In the genomic region with DNA sequence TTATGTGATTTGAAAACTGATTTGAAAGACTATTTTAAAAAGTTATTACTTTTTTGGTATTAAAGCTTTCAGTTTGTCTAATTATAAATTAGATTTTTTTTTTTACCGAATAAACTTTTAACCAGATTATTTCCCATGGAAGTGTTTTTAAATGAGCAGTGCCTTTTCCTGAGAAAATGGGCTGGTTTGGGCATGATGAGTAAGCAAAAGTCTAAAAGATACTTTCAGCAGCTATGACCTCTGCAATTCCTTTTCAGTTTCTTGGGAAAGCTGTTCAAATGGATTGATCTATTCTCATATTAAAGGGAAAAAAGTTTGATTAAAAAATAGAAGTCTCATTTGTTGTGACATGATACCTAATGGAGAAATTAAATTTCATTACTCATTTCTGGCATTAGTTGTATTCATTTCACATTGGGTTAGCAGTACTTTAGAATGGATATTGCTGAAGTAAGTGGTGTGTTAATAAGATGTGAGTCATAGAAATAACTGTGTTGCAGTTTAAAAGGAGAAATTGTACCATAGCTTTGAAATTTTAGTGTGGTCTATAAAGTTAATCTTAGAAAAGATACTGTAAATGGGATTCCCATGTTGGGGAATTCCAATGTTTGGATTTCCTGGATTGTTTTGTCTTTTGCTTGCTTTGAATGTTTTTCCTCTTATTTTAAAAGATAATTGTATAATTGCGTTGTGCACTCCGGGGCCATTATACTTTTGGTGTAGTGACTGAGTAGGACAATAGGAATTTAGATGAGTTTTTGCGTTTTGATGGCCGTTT, we compare ENCODE assay signal across 12 cellular contexts. TPM values are rescaled to one million over a fixed set of nuclear protein-coding genes. Genes with fewer than 3 reads are reported as not detected.
DNase-seq lines count a peak whose midpoint lies in the region; ATAC-seq and TF ChIP-seq lines count a peak whose summit lies in the region.
"Had no signal": no experiment of that assay in that cellular context is flagged by ENCODE, and none has a peak within 500 bp of the region (broad histone marks: within the 10 kb centered on the region; RNA-seq: fewer than 3 reads in every experiment).

No MANE protein-coding gene starts in this region.

- peak overlapping the region; percentile 32 for H3K9ac ChIP-seq in smooth muscle cell (ENCODE audit: low read depth)

- DNase-seq in NCI-H446 treated with DMSO at 0.1 percent for 48 hours (lab: John Stamatoyannopoulos, UW) (peak; percentile 39), NCI-H446 (lab: John Stamatoyannopoulos, UW) (no peak), fibroblast of mammary gland (ENCODE audit: low read depth) (peak; percentile 57), smooth muscle cell (lab: John Stamatoyannopoulos, UW; ENCODE audit: unreplicated experiment) (no peak), vagina (ENCODE audit: extremely low spot score in 2 of 2) (no peak), NCI-H345 treated with DMSO at 0.1 percent for 48 hours (lab: John Stamatoyannopoulos, UW; ENCODE audit: unreplicated experiment) (no peak)
- DNase-seq: activated naive CD8-positive, alpha-beta T cell treated with anti-CD3 and anti-CD28 coated beads, Interleukin-2, amount 10 ng/mL, durations not matched to agents 7 days and 5 days; left ventricle myocardium superior; NCI-H1105 treated with DMSO at 0.1 percent for 48 hours had no signal

- ATAC-seq in SK-N-SH treated with all-trans-retinoic acid at 6 μM for 48 hours: peak; percentile 77
- ATAC-seq in HG02981 (IDR thresholded peaks at IDR 0.05; ENCODE audit: unreplicated experiment): no peak
- ATAC-seq: left ventricle myocardium superior had no signal

- H3K4me3 ChIP-seq in fibroblast of mammary gland (ENCODE audit: control insufficient read depth, low read depth, low read length): no peak overlapping the region
- H3K4me3 ChIP-seq in smooth muscle cell: no peak overlapping the region
- no peak overlapping the region for H3K4me3 ChIP-seq in vagina
- H3K4me3 ChIP-seq: tibial nerve had no signal

- peaks cover 91% of the 10 kb centered on the region for H3K79me2 ChIP-seq in smooth muscle cell (ENCODE audit: low read depth)

- H3K27ac ChIP-seq in smooth muscle cell (ENCODE audit: low read depth): peak overlapping the region; percentile 84
- H3K27ac ChIP-seq in vagina: no peak overlapping the region
- H3K27ac ChIP-seq: tibial nerve had no signal

- TF ChIP-seq CTCF in fibroblast of mammary gland (conservative IDR thresholded peaks at IDR 0.05; ENCODE audit: control insufficient read depth, insufficient read depth, low read depth, low read length) (no peak), smooth muscle cell (IDR thresholded peaks at IDR 0.05; ENCODE audit: borderline replicate concordance, insufficient read depth, poor library complexity, severe bottlenecking) (no peak), vagina (IDR thresholded peaks at IDR 0.05) (no peak)

- H3K36me3 ChIP-seq in smooth muscle cell (ENCODE audit: low read depth) (no peaks in the 10 kb centered on the region), vagina (peaks cover 0 to 10% of the 10 kb centered on the region in 2 donors)
- H3K36me3 ChIP-seq: tibial nerve had no signal

- 25% methylated on average over 5 of the region's 5 CpGs for WGBS in smooth muscle cell (ENCODE audit: low lambda C conversion rate)

- peaks cover 36% of the 10 kb centered on the region for H4K20me1 ChIP-seq in smooth muscle cell (ENCODE audit: low read depth)

- H3K4me1 ChIP-seq in smooth muscle cell (ENCODE audit: low read depth) (peaks cover 21% of the 10 kb centered on the region), vagina (peaks cover 36% of the 10 kb centered on the region)

- no peak for TF ChIP-seq POLR2A in vagina (IDR thresholded peaks at IDR 0.05)

- H3K9me3 ChIP-seq in smooth muscle cell (replicated peaks; ENCODE audit: low read depth) (no peaks in the 10 kb centered on the region), vagina (no peaks in the 10 kb centered on the region)

- H2AFZ ChIP-seq in smooth muscle cell (ENCODE audit: low read depth): no peak overlapping the region

- H3K27me3 ChIP-seq in smooth muscle cell (ENCODE audit: low read depth) (no peaks in the 10 kb centered on the region), vagina (no peaks in the 10 kb centered on the region)
- H3K27me3 ChIP-seq: tibial nerve had no signal

- H3K4me2 ChIP-seq in smooth muscle cell: peak overlapping the region; percentile 76

- peaks cover 24% of the 10 kb centered on the region for H3F3A ChIP-seq in smooth muscle cell (ENCODE audit: low read depth)

- intact Hi-C loops in vagina (cut with DNase I): no loop called here

TF ChIP-seq in SK-N-SH treated with all-trans-retinoic acid at 6 μM for 48 hours, 23 proteins besides CTCF, POLR2A, EP300 and RAD21:
- TF ChIP-seq ISL1 (CRISPR knock-in tag; IDR thresholded peaks at IDR 0.05): peak; percentile 85
- TF ChIP-seq CREB5 (CRISPR knock-in tag; IDR thresholded peaks at IDR 0.05; ENCODE audit: low read depth): no peak

RNA-seq across cellular contexts. Expression of gene KTN1, which starts 21.0 kb away (rescaled TPM):
- total RNA-seq in smooth muscle cell: 117 and 119 TPM in 2 replicates
- 84.8 and 148 TPM in 2 replicates for polyA plus RNA-seq in smooth muscle cell
- 91.6 TPM for total RNA-seq in vagina

Comparison
In these comparisons a context has a peak if more than half of its experiments do, and no peak if none do; other contexts are left out.
1. DNase-seq: peak in NCI-H446 treated with DMSO at 0.1 percent for 48 hours (single experiment) and fibroblast of mammary gland (single experiment); none in NCI-H446 (0 of 2), smooth muscle cell (single experiment), vagina (0 of 2) and NCI-H345 treated with DMSO at 0.1 percent for 48 hours (single experiment).